ENCODE assay signal across 1 cellular context in the genomic region with DNA sequence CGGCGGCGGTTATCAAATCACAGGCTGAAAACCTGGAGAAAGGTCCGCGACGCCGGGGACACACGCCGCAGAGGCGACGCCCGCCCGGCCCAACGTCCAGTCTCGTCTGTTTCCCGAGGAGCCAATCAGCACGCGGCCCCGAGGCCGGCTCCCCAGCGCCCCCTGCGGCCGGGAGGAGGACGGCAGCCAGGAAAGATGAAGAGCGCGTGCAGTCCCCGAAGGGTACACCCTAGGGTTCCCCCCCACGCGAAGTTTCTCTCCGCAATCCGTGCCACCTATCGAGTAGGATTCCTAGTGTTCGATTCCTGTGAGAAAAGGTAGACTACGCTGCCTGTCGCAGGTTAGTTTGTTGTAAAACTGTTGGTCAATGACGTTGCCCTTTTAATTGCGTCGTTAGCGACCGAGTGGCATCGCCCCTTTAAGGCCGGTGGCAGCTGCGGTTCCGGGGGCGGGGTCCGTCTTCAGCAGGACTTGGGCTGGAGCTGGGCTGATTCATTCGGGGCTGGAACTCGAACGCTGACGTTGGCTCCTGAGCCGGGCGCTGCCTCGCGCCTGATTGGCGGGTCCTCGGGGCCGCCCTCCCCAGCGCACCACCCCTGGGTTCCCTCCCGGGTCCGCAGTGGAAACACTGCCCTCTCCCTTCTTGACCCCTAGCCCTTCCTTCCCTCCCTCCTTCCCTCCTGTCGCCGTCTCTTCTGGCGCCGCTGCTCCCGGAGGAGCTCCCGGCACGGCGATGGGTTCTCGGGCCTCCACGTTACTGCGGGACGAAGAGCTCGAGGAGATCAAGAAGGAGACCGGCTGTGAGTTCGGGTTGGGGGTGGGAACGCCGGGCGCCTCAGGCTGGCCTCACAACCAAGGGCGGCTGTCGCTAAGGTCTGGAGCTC.
A peak's percentile ranks its signal among the peaks of the same experiment; 100 is the strongest.
TF ChIP-seq lines count a peak whose summit lies in the region.

Gene CHP1 (plus strand): TSS at position 619 of the 884 bp plus-strand sequence. CDS start 115 bp downstream, at position 734.
A gene with protein sequence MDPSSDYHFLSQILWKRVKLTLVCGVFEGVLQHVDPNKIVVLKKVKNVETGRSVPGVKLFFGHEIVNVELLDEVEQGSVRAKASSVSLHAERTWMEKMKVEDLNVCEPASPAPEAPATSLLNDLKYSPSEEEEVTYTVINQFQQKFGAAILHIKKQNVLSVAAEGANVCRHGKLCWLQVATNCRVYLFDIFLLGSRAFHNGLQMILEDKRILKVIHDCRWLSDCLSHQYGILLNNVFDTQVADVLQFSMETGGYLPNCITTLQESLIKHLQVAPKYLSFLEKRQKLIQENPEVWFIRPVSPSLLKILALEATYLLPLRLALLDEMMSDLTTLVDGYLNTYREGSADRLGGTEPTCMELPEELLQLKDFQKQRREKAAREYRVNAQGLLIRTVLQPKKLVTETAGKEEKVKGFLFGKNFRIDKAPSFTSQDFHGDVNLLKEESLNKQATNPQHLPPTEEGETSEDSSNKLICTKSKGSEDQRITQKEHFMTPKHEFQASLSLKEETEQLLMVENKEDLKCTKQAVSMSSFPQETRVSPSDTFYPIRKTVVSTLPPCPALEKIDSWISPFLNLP (minus strand): TSS at position 108 of the 884 bp plus-strand sequence. CDS start 4,182 bp downstream, outside the sequence.

TF ChIP-seq in K562, 482 proteins besides CTCF, POLR2A, EP300 and RAD21 (continued from another document and continues in another):
- TF ChIP-seq NR2C2 (CRISPR knock-in tag; IDR thresholded peaks at IDR 0.05): peak; percentile 66
- TF ChIP-seq NR2C2 (tag; IDR thresholded peaks at IDR 0.05): peak; percentile 91
- no peak for TF ChIP-seq BRF1 (IDR thresholded peaks at IDR 0.05; ENCODE audit: borderline replicate concordance, extremely low read depth, insufficient read length)
- no peak for TF ChIP-seq SAP30 (IDR thresholded peaks at IDR 0.05; ENCODE audit: borderline replicate concordance, insufficient read depth, low read depth, low read length, poor library complexity, severe bottlenecking)
- TF ChIP-seq MYNN (IDR thresholded peaks at IDR 0.05): no peak
- TF ChIP-seq MYNN (CRISPR knock-in tag; IDR thresholded peaks at IDR 0.05): no peak
- TF ChIP-seq, protein P1, sequence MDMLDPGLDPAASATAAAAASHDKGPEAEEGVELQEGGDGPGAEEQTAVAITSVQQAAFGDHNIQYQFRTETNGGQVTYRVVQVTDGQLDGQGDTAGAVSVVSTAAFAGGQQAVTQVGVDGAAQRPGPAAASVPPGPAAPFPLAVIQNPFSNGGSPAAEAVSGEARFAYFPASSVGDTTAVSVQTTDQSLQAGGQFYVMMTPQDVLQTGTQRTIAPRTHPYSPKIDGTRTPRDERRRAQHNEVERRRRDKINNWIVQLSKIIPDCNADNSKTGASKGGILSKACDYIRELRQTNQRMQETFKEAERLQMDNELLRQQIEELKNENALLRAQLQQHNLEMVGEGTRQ (CRISPR knock-in tag; IDR thresholded peaks at IDR 0.05): no peak
- TF ChIP-seq CREM (IDR thresholded peaks at IDR 0.05; ENCODE audit: low read depth): peak; percentile 90
- TF ChIP-seq ZKSCAN3 (CRISPR knock-in tag; IDR thresholded peaks at IDR 0.05): no peak
- TF ChIP-seq PRPF4 (IDR thresholded peaks at IDR 0.05; ENCODE audit: insufficient read depth, low read depth, low read length, poor library complexity, severe bottlenecking): no peak
- peak; percentile 48; the same call in 1 of the 2 replicates for TF ChIP-seq MIER1 (IDR thresholded peaks at IDR 0.05; ENCODE audit: low read depth)
- no peak for TF ChIP-seq CBX8 (IDR thresholded peaks at IDR 0.05; ENCODE audit: borderline replicate concordance, extremely low read depth, low read depth, low read length, poor library complexity, severe bottlenecking)
- TF ChIP-seq YY1 (IDR thresholded peaks at IDR 0.05; ENCODE audit: borderline replicate concordance in 1 of 3, control insufficient read depth in 1 of 3, extremely low read depth in 1 of 3, insufficient read depth in 3 of 3, insufficient read length in 1 of 3, insufficient replicate concordance in 2 of 3, low read depth in 1 of 3, low read length in 2 of 3): peak in 1 of 3 experiments; percentile 60
- peak; percentile 78 for TF ChIP-seq SIN3B (IDR thresholded peaks at IDR 0.05; ENCODE audit: low read depth)
- no peak for TF ChIP-seq EHMT2 (IDR thresholded peaks at IDR 0.05)
- no peak for TF ChIP-seq ZNF76 (CRISPR knock-in tag; IDR thresholded peaks at IDR 0.05; ENCODE audit: borderline replicate concordance)
- peak; percentile 70; the same call in 1 of the 2 replicates for TF ChIP-seq NCOA6 (IDR thresholded peaks at IDR 0.05)
- TF ChIP-seq ZNF12 (CRISPR knock-in tag; IDR thresholded peaks at IDR 0.05): peak; percentile 88
- TF ChIP-seq, protein P2, sequence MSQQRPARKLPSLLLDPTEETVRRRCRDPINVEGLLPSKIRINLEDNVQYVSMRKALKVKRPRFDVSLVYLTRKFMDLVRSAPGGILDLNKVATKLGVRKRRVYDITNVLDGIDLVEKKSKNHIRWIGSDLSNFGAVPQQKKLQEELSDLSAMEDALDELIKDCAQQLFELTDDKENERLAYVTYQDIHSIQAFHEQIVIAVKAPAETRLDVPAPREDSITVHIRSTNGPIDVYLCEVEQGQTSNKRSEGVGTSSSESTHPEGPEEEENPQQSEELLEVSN (IDR thresholded peaks at IDR 0.05; ENCODE audit: borderline replicate concordance in 1 of 2, extremely low read depth in 1 of 2, insufficient read depth in 1 of 2, insufficient read length in 1 of 2, low read depth in 1 of 2, low read length in 1 of 2, poor library complexity in 1 of 2, severe bottlenecking in 1 of 2): peak; percentile 99
- TF ChIP-seq BRF2 (IDR thresholded peaks at IDR 0.05; ENCODE audit: borderline replicate concordance, insufficient read depth, insufficient read length): no peak
- TF ChIP-seq NR1H2 (CRISPR knock-in tag; IDR thresholded peaks at IDR 0.05): peak; percentile 95; the same call in 1 of the 2 replicates
- TF ChIP-seq, protein P3, sequence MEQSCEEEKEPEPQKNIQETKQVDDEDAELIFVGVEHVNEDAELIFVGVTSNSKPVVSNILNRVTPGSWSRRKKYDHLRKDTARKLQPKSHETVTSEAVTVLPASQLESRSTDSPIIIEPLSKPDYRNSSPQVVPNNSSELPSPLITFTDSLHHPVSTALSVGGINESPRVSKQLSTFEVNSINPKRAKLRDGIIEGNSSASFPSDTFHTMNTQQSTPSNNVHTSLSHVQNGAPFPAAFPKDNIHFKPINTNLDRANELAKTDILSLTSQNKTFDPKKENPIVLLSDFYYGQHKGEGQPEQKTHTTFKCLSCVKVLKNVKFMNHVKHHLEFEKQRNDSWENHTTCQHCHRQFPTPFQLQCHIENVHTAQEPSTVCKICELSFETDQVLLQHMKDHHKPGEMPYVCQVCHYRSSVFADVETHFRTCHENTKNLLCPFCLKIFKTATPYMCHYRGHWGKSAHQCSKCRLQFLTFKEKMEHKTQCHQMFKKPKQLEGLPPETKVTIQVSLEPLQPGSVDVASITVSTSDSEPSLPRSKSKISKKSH (CRISPR knock-in tag; IDR thresholded peaks at IDR 0.05): no peak
- TF ChIP-seq EWSR1 (IDR thresholded peaks at IDR 0.05; ENCODE audit: borderline replicate concordance, low read depth, partially characterized antibody): no peak
- TF ChIP-seq U2AF2 (optimal IDR thresholded peaks at IDR 0.05; ENCODE audit: low read depth, low read length): no peak
- no peak for TF ChIP-seq ZSCAN32 (CRISPR knock-in tag; IDR thresholded peaks at IDR 0.05)
- peak; percentile 85 for TF ChIP-seq CCNT2 (IDR thresholded peaks at IDR 0.05; ENCODE audit: borderline replicate concordance, extremely low read depth, insufficient read length, low read depth, low read length)
- peak; percentile 61; the same call in 1 of the 2 replicates for TF ChIP-seq GATAD2A (IDR thresholded peaks at IDR 0.05)
- TF ChIP-seq STAT6 (CRISPR knock-in tag; IDR thresholded peaks at IDR 0.05): peak; percentile 73; the same call in 1 of the 2 replicates
- peak; percentile 62 for TF ChIP-seq MTA1 (IDR thresholded peaks at IDR 0.05; ENCODE audit: borderline replicate concordance)
- TF ChIP-seq HLTF (IDR thresholded peaks at IDR 0.05): 0 out of 2 replicates have a peak, but pooled peaks have one; percentile 48
- TF ChIP-seq ZNF507 (tag; conservative IDR thresholded peaks at IDR 0.05): no peak
- no peak for TF ChIP-seq ZNF121 (CRISPR knock-in tag; conservative IDR thresholded peaks at IDR 0.05)
- TF ChIP-seq SOX6 (IDR thresholded peaks at IDR 0.05): 0 out of 2 replicates have a peak, but pooled peaks have one; percentile 52
- TF ChIP-seq BCL6 (CRISPR knock-in tag; IDR thresholded peaks at IDR 0.05): no peak
- TF ChIP-seq ZBTB1 (CRISPR knock-in tag; IDR thresholded peaks at IDR 0.05; ENCODE audit: borderline replicate concordance, low read depth): peak; percentile 53; the same call in 1 of the 2 replicates
- peak; percentile 93 for TF ChIP-seq ATF7 (IDR thresholded peaks at IDR 0.05)
- TF ChIP-seq HCFC1 (IDR thresholded peaks at IDR 0.05; ENCODE audit: low read depth, low read length): peak; percentile 35; the same call in 1 of the 2 replicates
- TF ChIP-seq CHAMP1 (IDR thresholded peaks at IDR 0.05): peak; percentile 74
- no peak; the same call in 1 of the 2 replicates for TF ChIP-seq LEF1 (IDR thresholded peaks at IDR 0.05)
- TF ChIP-seq RNF219 (CRISPR knock-in tag; IDR thresholded peaks at IDR 0.05): no peak
- no peak for TF ChIP-seq ZFP36 (IDR thresholded peaks at IDR 0.05; ENCODE audit: low read depth, low read length, partially characterized antibody)
- no peak for TF ChIP-seq NFIX (CRISPR knock-in tag; IDR thresholded peaks at IDR 0.05; ENCODE audit: low read depth)
- TF ChIP-seq ZC3H4 (CRISPR knock-in tag; IDR thresholded peaks at IDR 0.05; ENCODE audit: borderline replicate concordance): no peak
- TF ChIP-seq ZNF212 (CRISPR knock-in tag; IDR thresholded peaks at IDR 0.05): no peak
- TF ChIP-seq CREB3L1 (IDR thresholded peaks at IDR 0.05; ENCODE audit: borderline replicate concordance, low read depth): peak; percentile 87; the same call in 1 of the 2 replicates
